ENCODE assay signal across 1 cellular context in the genomic region with DNA sequence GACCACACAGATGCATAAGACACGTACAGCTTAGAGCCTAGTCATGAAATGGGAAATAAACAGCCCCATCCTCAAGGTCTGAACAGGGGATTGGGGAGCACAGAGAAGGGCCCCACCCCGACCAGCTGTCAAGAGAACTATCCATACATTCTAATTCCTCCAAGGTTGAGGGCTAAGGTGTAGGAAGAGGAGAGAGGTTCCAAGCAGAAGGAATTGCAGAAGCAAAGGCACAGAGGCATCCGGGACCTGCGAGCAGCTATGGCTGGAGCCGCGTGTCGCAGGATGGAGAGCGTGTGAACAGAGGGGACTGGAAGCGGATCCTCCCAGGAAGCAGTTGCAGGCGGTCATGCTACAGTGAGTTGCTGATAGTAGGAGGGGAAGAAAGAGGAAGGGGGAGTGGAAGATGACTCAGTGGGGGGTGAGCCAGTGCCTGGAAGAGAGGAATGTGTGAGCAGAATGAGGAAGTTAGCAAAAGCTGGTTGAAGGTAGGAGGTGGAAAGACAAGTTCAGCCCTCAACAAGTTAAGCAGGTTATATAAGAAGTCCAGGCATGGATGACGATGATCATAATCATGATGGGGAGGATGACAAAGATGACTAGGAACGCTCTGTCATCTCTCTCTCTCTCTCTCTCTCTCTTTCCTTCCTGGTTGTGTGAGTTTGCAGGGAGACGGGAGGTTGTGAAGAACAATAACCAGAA.
TF ChIP-seq lines count a peak whose summit lies in the region.

No MANE protein-coding gene starts in this region.

TF ChIP-seq in K562, 482 proteins besides CTCF, POLR2A, EP300 and RAD21 (continued from another document and continues in another):
- TF ChIP-seq, protein P1, sequence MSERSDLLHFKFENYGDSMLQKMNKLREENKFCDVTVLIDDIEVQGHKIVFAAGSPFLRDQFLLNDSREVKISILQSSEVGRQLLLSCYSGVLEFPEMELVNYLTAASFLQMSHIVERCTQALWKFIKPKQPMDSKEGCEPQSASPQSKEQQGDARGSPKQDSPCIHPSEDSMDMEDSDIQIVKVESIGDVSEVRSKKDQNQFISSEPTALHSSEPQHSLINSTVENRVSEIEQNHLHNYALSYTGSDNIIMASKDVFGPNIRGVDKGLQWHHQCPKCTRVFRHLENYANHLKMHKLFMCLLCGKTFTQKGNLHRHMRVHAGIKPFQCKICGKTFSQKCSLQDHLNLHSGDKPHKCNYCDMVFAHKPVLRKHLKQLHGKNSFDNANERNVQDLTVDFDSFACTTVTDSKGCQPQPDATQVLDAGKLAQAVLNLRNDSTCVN (CRISPR knock-in tag; IDR thresholded peaks at IDR 0.05) = no peak
- TF ChIP-seq ZFPM2 (CRISPR knock-in tag; IDR thresholded peaks at IDR 0.05) = no peak
- TF ChIP-seq ZBTB1 (CRISPR knock-in tag; IDR thresholded peaks at IDR 0.05; ENCODE audit: borderline replicate concordance, low read depth) = no peak
- no peak for TF ChIP-seq ZNF324 (CRISPR knock-in tag; IDR thresholded peaks at IDR 0.05)
- TF ChIP-seq TCF15 (CRISPR knock-in tag; IDR thresholded peaks at IDR 0.05) = no peak
- no peak for TF ChIP-seq ZNF282 (CRISPR knock-in tag; IDR thresholded peaks at IDR 0.05)
- no peak for TF ChIP-seq CTCFL (IDR thresholded peaks at IDR 0.05; ENCODE audit: borderline replicate concordance, insufficient read depth, low read depth, low read length, poor library complexity, severe bottlenecking)
- TF ChIP-seq PHF21A (IDR thresholded peaks at IDR 0.05; ENCODE audit: borderline replicate concordance, low read depth) = no peak
- TF ChIP-seq, protein P2, sequence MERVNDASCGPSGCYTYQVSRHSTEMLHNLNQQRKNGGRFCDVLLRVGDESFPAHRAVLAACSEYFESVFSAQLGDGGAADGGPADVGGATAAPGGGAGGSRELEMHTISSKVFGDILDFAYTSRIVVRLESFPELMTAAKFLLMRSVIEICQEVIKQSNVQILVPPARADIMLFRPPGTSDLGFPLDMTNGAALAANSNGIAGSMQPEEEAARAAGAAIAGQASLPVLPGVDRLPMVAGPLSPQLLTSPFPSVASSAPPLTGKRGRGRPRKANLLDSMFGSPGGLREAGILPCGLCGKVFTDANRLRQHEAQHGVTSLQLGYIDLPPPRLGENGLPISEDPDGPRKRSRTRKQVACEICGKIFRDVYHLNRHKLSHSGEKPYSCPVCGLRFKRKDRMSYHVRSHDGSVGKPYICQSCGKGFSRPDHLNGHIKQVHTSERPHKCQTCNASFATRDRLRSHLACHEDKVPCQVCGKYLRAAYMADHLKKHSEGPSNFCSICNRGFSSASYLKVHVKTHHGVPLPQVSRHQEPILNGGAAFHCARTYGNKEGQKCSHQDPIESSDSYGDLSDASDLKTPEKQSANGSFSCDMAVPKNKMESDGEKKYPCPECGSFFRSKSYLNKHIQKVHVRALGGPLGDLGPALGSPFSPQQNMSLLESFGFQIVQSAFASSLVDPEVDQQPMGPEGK (CRISPR knock-in tag; IDR thresholded peaks at IDR 0.05; ENCODE audit: borderline replicate concordance) = no peak
- TF ChIP-seq SMAD2 (IDR thresholded peaks at IDR 0.05; ENCODE audit: low read depth, low read length) = no peak
- TF ChIP-seq, protein P3, sequence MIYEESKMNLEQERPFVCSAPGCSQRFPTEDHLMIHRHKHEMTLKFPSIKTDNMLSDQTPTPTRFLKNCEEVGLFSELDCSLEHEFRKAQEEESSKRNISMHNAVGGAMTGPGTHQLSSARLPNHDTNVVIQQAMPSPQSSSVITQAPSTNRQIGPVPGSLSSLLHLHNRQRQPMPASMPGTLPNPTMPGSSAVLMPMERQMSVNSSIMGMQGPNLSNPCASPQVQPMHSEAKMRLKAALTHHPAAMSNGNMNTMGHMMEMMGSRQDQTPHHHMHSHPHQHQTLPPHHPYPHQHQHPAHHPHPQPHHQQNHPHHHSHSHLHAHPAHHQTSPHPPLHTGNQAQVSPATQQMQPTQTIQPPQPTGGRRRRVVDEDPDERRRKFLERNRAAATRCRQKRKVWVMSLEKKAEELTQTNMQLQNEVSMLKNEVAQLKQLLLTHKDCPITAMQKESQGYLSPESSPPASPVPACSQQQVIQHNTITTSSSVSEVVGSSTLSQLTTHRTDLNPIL (CRISPR knock-in tag; IDR thresholded peaks at IDR 0.05) = no peak
- TF ChIP-seq ZNF444 (CRISPR knock-in tag; IDR thresholded peaks at IDR 0.05) = no peak
- TF ChIP-seq HMBOX1 (IDR thresholded peaks at IDR 0.05) = peak; percentile 98
- TF ChIP-seq ZNF184 (CRISPR knock-in tag; IDR thresholded peaks at IDR 0.05) = no peak
- no peak for TF ChIP-seq SLC30A9 (CRISPR knock-in tag; IDR thresholded peaks at IDR 0.05)
- TF ChIP-seq RNF2 (IDR thresholded peaks at IDR 0.05) = peak; percentile 93
- no peak for TF ChIP-seq BMI1 (IDR thresholded peaks at IDR 0.05; ENCODE audit: low read length)
- peak; percentile 63; the same call in 1 of the 2 replicates for TF ChIP-seq ZKSCAN8 (CRISPR knock-in tag; IDR thresholded peaks at IDR 0.05)
- no peak for TF ChIP-seq PRPF4 (IDR thresholded peaks at IDR 0.05; ENCODE audit: insufficient read depth, low read depth, low read length, poor library complexity, severe bottlenecking)
- peak; percentile 80 for TF ChIP-seq MAFG (tag; conservative IDR thresholded peaks at IDR 0.05)
- TF ChIP-seq NFATC3 (IDR thresholded peaks at IDR 0.05) = 0 out of 2 replicates have a peak, but pooled peaks have one; percentile 63
- TF ChIP-seq TBL1XR1 (IDR thresholded peaks at IDR 0.05; ENCODE audit: low read length in 2 of 2) = peak in 1 of 2 experiments; percentile 65; a peak in 2 of 4 replicates
- no peak for TF ChIP-seq MCM2 (IDR thresholded peaks at IDR 0.05; ENCODE audit: low read depth)
- TF ChIP-seq ID3 (CRISPR knock-in tag; IDR thresholded peaks at IDR 0.05) = no peak
- peak; percentile 89; the same call in 1 of the 2 replicates for TF ChIP-seq ID3 (tag; IDR thresholded peaks at IDR 0.05)
- TF ChIP-seq SNIP1 (IDR thresholded peaks at IDR 0.05; ENCODE audit: low read depth) = no peak
- peak; percentile 66 for TF ChIP-seq NFIC (IDR thresholded peaks at IDR 0.05)
- TF ChIP-seq, protein P4, sequence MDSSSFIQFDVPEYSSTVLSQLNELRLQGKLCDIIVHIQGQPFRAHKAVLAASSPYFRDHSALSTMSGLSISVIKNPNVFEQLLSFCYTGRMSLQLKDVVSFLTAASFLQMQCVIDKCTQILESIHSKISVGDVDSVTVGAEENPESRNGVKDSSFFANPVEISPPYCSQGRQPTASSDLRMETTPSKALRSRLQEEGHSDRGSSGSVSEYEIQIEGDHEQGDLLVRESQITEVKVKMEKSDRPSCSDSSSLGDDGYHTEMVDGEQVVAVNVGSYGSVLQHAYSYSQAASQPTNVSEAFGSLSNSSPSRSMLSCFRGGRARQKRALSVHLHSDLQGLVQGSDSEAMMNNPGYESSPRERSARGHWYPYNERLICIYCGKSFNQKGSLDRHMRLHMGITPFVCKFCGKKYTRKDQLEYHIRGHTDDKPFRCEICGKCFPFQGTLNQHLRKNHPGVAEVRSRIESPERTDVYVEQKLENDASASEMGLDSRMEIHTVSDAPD (CRISPR knock-in tag; IDR thresholded peaks at IDR 0.05) = no peak
- no peak for TF ChIP-seq IRF1 (CRISPR knock-in tag; IDR thresholded peaks at IDR 0.05; ENCODE audit: borderline replicate concordance)
- no peak for TF ChIP-seq ZNF830 (CRISPR knock-in tag; IDR thresholded peaks at IDR 0.05)
- peak; percentile 89 for TF ChIP-seq SOX6 (IDR thresholded peaks at IDR 0.05)
- TF ChIP-seq KLF16 (IDR thresholded peaks at IDR 0.05) = peak; percentile 56; the same call in 1 of the 2 replicates
- TF ChIP-seq, protein P5, sequence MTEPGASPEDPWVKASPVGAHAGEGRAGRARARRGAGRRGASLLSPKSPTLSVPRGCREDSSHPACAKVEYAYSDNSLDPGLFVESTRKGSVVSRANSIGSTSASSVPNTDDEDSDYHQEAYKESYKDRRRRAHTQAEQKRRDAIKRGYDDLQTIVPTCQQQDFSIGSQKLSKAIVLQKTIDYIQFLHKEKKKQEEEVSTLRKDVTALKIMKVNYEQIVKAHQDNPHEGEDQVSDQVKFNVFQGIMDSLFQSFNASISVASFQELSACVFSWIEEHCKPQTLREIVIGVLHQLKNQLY (CRISPR knock-in tag; conservative IDR thresholded peaks at IDR 0.05) = no peak; a peak in 1 of 4 replicates
- TF ChIP-seq SIRT6 (IDR thresholded peaks at IDR 0.05; ENCODE audit: low read depth, low read length) = no peak
- no peak for TF ChIP-seq ETS2 (tag; IDR thresholded peaks at IDR 0.05; ENCODE audit: borderline replicate concordance, poor library complexity, severe bottlenecking)
- TF ChIP-seq RAD51 (IDR thresholded peaks at IDR 0.05; ENCODE audit: borderline replicate concordance, low read depth) = no peak; the same call in none of the 2 replicates
- TF ChIP-seq TEAD2 (tag; IDR thresholded peaks at IDR 0.05) = peak; percentile 62; the same call in 1 of the 2 replicates
- TF ChIP-seq PREB (CRISPR knock-in tag; IDR thresholded peaks at IDR 0.05) = no peak
- no peak for TF ChIP-seq E2F4 (CRISPR knock-in tag; IDR thresholded peaks at IDR 0.05; ENCODE audit: low read depth)
- TF ChIP-seq HDGF (IDR thresholded peaks at IDR 0.05) = peak; percentile 91
- TF ChIP-seq, protein P6, sequence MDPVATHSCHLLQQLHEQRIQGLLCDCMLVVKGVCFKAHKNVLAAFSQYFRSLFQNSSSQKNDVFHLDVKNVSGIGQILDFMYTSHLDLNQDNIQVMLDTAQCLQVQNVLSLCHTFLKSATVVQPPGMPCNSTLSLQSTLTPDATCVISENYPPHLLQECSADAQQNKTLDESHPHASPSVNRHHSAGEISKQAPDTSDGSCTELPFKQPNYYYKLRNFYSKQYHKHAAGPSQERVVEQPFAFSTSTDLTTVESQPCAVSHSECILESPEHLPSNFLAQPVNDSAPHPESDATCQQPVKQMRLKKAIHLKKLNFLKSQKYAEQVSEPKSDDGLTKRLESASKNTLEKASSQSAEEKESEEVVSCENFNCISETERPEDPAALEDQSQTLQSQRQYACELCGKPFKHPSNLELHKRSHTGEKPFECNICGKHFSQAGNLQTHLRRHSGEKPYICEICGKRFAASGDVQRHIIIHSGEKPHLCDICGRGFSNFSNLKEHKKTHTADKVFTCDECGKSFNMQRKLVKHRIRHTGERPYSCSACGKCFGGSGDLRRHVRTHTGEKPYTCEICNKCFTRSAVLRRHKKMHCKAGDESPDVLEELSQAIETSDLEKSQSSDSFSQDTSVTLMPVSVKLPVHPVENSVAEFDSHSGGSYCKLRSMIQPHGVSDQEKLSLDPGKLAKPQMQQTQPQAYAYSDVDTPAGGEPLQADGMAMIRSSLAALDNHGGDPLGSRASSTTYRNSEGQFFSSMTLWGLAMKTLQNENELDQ (CRISPR knock-in tag; IDR thresholded peaks at IDR 0.05; ENCODE audit: borderline replicate concordance) = no peak
- no peak for TF ChIP-seq CEBPB (tag; IDR thresholded peaks at IDR 0.05)
- TF ChIP-seq FOXP1 (CRISPR knock-in tag; IDR thresholded peaks at IDR 0.05) = 0 out of 2 replicates have a peak, but pooled peaks have one; percentile 34
- TF ChIP-seq OTX1 (CRISPR knock-in tag; IDR thresholded peaks at IDR 0.05) = peak; percentile 29; the same call in 1 of the 2 replicates
- TF ChIP-seq ZNF24 (IDR thresholded peaks at IDR 0.05) = 0 out of 2 replicates have a peak, but pooled peaks have one; percentile 63
- TF ChIP-seq CHD4 (IDR thresholded peaks at IDR 0.05; ENCODE audit: insufficient read depth, insufficient replicate concordance, low read depth, low read length, poor library complexity, severe bottlenecking) = no peak
